Comparison of ENCODE assay signal across 9 cellular contexts in the genomic region with DNA sequence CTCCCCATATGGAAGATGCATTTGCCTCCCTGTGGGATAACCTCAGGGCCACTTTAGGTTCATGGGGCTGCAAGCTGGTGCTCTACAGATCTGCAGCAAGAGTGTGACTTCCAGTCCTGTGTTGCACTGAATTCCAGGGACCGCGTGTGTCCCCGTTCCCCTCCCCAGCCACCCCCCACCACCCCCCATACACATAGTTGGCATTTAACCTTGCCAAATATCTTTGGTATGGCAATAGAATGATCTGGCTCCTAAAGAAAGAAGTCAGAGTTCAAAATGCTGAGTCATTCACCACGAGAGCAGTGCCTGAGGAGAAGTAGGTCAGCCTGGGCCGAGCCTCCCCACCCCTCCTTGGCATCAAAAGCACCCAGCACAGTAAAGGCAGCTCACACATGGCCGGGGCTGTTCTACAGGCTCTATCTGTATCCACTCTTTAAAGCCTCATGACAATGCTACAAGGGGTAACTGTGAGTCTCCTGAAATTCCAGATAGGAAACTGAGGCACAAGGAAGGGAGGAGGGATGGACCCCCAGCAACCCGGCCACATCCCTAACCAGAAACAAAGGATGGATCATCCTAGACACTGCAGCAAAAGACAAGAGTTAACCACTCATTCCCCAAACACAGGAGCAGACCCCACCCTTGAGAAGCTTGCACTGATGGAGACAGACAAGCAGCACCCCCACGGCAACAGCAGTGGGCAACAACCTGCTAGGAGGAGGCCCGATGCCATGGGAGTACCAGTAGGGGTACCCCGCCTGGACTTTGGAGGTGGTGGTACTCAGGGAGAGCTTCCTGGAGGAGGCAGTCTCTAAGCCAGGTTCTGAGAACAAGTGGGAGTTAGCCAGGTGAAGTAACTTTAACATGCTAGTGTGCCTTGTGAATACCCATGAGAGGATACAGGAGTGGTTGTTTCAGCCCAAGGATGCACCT.
DNase-seq lines count a peak whose midpoint lies in the region; ATAC-seq and TF ChIP-seq lines count a peak whose summit lies in the region.
"Had no signal": no experiment of that assay in that cellular context is flagged by ENCODE, and none has a peak within 500 bp of the region (broad histone marks: within the 10 kb centered on the region; RNA-seq: fewer than 3 reads in every experiment).

No MANE protein-coding gene starts in this region.

- no peaks in the 10 kb centered on the region for H3K4me1 ChIP-seq in prostate gland (replicated peaks)

- TF ChIP-seq CTCF in fibroblast of mammary gland (conservative IDR thresholded peaks at IDR 0.05; ENCODE audit: control insufficient read depth, insufficient read depth, low read depth, low read length) (no peak), prostate gland (IDR thresholded peaks at IDR 0.05) (no peak)

- H3K9me3 ChIP-seq in prostate gland, result no peaks in the 10 kb centered on the region
- H3K9me3 ChIP-seq: thoracic aorta had no signal

- POLR2A ChIA-PET in naive thymus-derived CD8-positive, alpha-beta T cell (lab: Charles Lee), result no interaction called here

- H3K4me3 ChIP-seq in fibroblast of mammary gland (ENCODE audit: control insufficient read depth, low read depth, low read length), result no peak overlapping the region
- no peak overlapping the region for H3K4me3 ChIP-seq in prostate gland
- H3K4me3 ChIP-seq: thoracic aorta had no signal

- no peak for ATAC-seq in naive thymus-derived CD8-positive, alpha-beta T cell

- no peak overlapping the region for H3K27ac ChIP-seq in prostate gland
- H3K27ac ChIP-seq: thoracic aorta had no signal

- WGBS in prostate gland, result 37% methylated on average over 10 of the region's 10 CpGs

- TF ChIP-seq POLR2A in prostate gland (IDR thresholded peaks at IDR 0.05), result no peak

- no peak overlapping the region for H3K4me3 Mint-ChIP-seq in naive thymus-derived CD8-positive, alpha-beta T cell

- H3K27me3 Mint-ChIP-seq in naive thymus-derived CD8-positive, alpha-beta T cell, result peaks cover 0 to 6% (median 2%) of the 10 kb centered on the region in 5 donors

- H3K9me3 Mint-ChIP-seq in naive thymus-derived CD8-positive, alpha-beta T cell, result peaks cover 0 to 2% (median 0%) of the 10 kb centered on the region in 9 donors

- no peaks in the 10 kb centered on the region for H3K4me1 Mint-ChIP-seq in naive thymus-derived CD8-positive, alpha-beta T cell

- no peaks in the 10 kb centered on the region for H3K36me3 Mint-ChIP-seq in naive thymus-derived CD8-positive, alpha-beta T cell

- intact Hi-C loops in prostate gland (cut with DNase I), result loop anchor here (5.0 kb wide), 1 partner anchor 48 kb away; no protein-coding TSS in a partner anchor

- H3K27me3 ChIP-seq in prostate gland (replicated peaks; ENCODE audit: insufficient read depth), result no peaks in the 10 kb centered on the region

- H3K36me3 ChIP-seq in prostate gland, result no peaks in the 10 kb centered on the region
- H3K36me3 ChIP-seq: thoracic aorta had no signal

- DNase-seq in EH (ENCODE audit: low read depth), result peak; percentile 85
- peak; percentile 76 for DNase-seq in RPMI7951 (ENCODE audit: low read depth)
- peak; percentile 78 for DNase-seq in fibroblast of mammary gland (ENCODE audit: low read depth)
- DNase-seq in prostate gland (ENCODE audit: low spot score), result peak; percentile 32
- DNase-seq in NCI-H2029 (lab: John Stamatoyannopoulos, UW), result no peak
- DNase-seq in naive thymus-derived CD8-positive, alpha-beta T cell, result no peak
- no peak for DNase-seq in 8988T
- DNase-seq in NCI-H146 treated with DMSO at 0.1 percent for 48 hours (lab: John Stamatoyannopoulos, UW; ENCODE audit: unreplicated experiment), result no peak

- no peak overlapping the region for H3K27ac Mint-ChIP-seq in naive thymus-derived CD8-positive, alpha-beta T cell

Comparison
In these comparisons a context has a peak if more than half of its experiments do, and no peak if none do; other contexts are left out.
1. DNase-seq: peak in EH (single experiment), RPMI7951 (single experiment), fibroblast of mammary gland (single experiment) and prostate gland (single experiment); none in NCI-H2029 (single experiment), naive thymus-derived CD8-positive, alpha-beta T cell (0 of 10), 8988T (single experiment) and NCI-H146 treated with DMSO at 0.1 percent for 48 hours (single experiment).